Comparison of ENCODE assay signal across 1 cellular context in the genomic region with DNA sequence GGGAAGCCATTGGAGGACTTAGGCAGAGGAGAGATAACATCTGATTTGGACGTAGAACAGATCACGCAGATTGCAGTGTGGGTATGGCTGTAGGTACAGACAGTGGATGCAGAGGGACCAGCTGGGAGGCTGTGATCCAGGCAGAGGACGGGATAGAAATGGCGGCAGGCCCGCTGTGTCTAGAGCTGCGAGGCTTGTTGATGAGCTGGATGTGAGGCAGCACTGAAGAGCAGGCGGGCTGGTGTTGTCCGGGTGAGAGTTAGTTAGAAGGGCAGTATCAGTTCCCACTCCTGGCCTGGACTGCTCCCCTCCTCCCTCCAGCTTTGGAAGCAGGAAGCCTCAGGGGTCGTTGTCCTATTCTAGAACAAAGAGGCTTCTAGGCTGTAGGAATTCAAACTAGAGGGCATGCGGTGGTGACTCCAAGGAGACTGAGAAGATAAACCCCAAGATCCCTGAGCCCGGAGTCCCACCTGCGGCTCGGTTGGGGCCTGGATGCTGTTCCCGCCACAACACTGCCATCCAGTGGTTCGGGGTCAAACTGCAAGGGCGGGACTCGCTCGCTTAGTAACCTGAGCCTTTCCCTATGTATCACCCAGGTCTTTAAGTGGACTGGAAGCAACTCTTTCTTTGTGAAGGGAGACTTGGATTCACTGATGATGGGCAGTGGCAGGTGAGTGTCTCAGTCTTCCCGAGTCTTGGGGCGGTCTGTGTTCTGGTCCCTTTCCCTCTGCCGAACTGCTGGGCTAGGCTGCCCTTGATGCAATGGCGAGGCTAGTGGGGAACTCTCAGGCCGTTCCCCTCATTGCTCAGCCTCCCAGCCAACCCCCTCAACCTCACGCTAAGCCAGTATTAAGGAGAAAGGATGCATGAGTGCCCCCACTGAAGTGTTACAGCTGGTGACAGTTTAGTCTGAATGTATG.
TF ChIP-seq lines count a peak whose summit lies in the region.

No MANE protein-coding gene starts in this region.

TF ChIP-seq in K562, 482 proteins besides CTCF, POLR2A, EP300 and RAD21 (continued from another document):
- no peak for TF ChIP-seq MNT (conservative IDR thresholded peaks at IDR 0.05)
- peak; percentile 28; the same call in 1 of the 2 replicates for TF ChIP-seq CREM (IDR thresholded peaks at IDR 0.05; ENCODE audit: low read depth)
- TF ChIP-seq ZNF121 (CRISPR knock-in tag; conservative IDR thresholded peaks at IDR 0.05), result no peak
- peak; percentile 89 for TF ChIP-seq RB1 (IDR thresholded peaks at IDR 0.05; ENCODE audit: low read depth)
- no peak for TF ChIP-seq TAF15 (IDR thresholded peaks at IDR 0.05; ENCODE audit: low read depth, low read length)
- TF ChIP-seq SAFB (IDR thresholded peaks at IDR 0.05; ENCODE audit: borderline replicate concordance, low read depth, low read length), result no peak
- TF ChIP-seq, protein P1, sequence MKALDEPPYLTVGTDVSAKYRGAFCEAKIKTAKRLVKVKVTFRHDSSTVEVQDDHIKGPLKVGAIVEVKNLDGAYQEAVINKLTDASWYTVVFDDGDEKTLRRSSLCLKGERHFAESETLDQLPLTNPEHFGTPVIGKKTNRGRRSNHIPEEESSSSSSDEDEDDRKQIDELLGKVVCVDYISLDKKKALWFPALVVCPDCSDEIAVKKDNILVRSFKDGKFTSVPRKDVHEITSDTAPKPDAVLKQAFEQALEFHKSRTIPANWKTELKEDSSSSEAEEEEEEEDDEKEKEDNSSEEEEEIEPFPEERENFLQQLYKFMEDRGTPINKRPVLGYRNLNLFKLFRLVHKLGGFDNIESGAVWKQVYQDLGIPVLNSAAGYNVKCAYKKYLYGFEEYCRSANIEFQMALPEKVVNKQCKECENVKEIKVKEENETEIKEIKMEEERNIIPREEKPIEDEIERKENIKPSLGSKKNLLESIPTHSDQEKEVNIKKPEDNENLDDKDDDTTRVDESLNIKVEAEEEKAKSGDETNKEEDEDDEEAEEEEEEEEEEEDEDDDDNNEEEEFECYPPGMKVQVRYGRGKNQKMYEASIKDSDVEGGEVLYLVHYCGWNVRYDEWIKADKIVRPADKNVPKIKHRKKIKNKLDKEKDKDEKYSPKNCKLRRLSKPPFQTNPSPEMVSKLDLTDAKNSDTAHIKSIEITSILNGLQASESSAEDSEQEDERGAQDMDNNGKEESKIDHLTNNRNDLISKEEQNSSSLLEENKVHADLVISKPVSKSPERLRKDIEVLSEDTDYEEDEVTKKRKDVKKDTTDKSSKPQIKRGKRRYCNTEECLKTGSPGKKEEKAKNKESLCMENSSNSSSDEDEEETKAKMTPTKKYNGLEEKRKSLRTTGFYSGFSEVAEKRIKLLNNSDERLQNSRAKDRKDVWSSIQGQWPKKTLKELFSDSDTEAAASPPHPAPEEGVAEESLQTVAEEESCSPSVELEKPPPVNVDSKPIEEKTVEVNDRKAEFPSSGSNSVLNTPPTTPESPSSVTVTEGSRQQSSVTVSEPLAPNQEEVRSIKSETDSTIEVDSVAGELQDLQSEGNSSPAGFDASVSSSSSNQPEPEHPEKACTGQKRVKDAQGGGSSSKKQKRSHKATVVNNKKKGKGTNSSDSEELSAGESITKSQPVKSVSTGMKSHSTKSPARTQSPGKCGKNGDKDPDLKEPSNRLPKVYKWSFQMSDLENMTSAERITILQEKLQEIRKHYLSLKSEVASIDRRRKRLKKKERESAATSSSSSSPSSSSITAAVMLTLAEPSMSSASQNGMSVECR (CRISPR knock-in tag; IDR thresholded peaks at IDR 0.05), result 0 out of 2 replicates have a peak, but pooled peaks have one; percentile 8
- TF ChIP-seq E2F4 (CRISPR knock-in tag; IDR thresholded peaks at IDR 0.05; ENCODE audit: low read depth), result peak; percentile 35; the same call in 1 of the 2 replicates
- peak; percentile 20; the same call in 1 of the 2 replicates for TF ChIP-seq JUND (IDR thresholded peaks at IDR 0.05; ENCODE audit: borderline replicate concordance, low read depth, low read length)
- TF ChIP-seq JUND (tag; IDR thresholded peaks at IDR 0.05; ENCODE audit: borderline replicate concordance, low read depth, low read length), result no peak
- peak; percentile 71; the same call in 1 of the 2 replicates for TF ChIP-seq CTBP1 (IDR thresholded peaks at IDR 0.05; ENCODE audit: borderline replicate concordance)
- TF ChIP-seq TGIF2 (CRISPR knock-in tag; IDR thresholded peaks at IDR 0.05), result no peak
- TF ChIP-seq, protein P2, sequence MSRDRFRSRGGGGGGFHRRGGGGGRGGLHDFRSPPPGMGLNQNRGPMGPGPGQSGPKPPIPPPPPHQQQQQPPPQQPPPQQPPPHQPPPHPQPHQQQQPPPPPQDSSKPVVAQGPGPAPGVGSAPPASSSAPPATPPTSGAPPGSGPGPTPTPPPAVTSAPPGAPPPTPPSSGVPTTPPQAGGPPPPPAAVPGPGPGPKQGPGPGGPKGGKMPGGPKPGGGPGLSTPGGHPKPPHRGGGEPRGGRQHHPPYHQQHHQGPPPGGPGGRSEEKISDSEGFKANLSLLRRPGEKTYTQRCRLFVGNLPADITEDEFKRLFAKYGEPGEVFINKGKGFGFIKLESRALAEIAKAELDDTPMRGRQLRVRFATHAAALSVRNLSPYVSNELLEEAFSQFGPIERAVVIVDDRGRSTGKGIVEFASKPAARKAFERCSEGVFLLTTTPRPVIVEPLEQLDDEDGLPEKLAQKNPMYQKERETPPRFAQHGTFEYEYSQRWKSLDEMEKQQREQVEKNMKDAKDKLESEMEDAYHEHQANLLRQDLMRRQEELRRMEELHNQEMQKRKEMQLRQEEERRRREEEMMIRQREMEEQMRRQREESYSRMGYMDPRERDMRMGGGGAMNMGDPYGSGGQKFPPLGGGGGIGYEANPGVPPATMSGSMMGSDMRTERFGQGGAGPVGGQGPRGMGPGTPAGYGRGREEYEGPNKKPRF (IDR thresholded peaks at IDR 0.05; ENCODE audit: low read depth, low read length), result no peak
- TF ChIP-seq CBX5 (IDR thresholded peaks at IDR 0.05; ENCODE audit: borderline replicate concordance, low read depth), result no peak
- peak; percentile 58; the same call in 1 of the 2 replicates for TF ChIP-seq GABPB1 (CRISPR knock-in tag; IDR thresholded peaks at IDR 0.05)
- TF ChIP-seq PURB (CRISPR knock-in tag; IDR thresholded peaks at IDR 0.05; ENCODE audit: low read depth), result no peak
- no peak for TF ChIP-seq PHB (CRISPR knock-in tag; IDR thresholded peaks at IDR 0.05)
- no peak for TF ChIP-seq BCLAF1 (IDR thresholded peaks at IDR 0.05; ENCODE audit: borderline replicate concordance in 1 of 2, control insufficient read depth in 1 of 2, low read depth in 2 of 2, low read length in 1 of 2)
- TF ChIP-seq ZKSCAN8 (CRISPR knock-in tag; IDR thresholded peaks at IDR 0.05), result no peak
- no peak for TF ChIP-seq ZFX (CRISPR knock-in tag; IDR thresholded peaks at IDR 0.05)
- peak; percentile 38 to 46; a peak in 1 of 4 replicates for TF ChIP-seq MAZ (CRISPR knock-in tag; conservative IDR thresholded peaks at IDR 0.05 in 1 of 2, IDR thresholded peaks at IDR 0.05 in 1 of 2)
- peak; percentile 40; the same call in 1 of the 2 replicates for TF ChIP-seq L3MBTL2 (IDR thresholded peaks at IDR 0.05)
- 0 out of 2 replicates have a peak, but pooled peaks have one; percentile 31 for TF ChIP-seq ATF7 (IDR thresholded peaks at IDR 0.05)
- TF ChIP-seq ZNF347 (CRISPR knock-in tag; IDR thresholded peaks at IDR 0.05; ENCODE audit: low read depth), result no peak
- no peak for TF ChIP-seq FOXK2 (conservative IDR thresholded peaks at IDR 0.05 in 1 of 2, IDR thresholded peaks at IDR 0.05 in 1 of 2; ENCODE audit: low read depth in 2 of 2)
- no peak for TF ChIP-seq NEUROD1 (IDR thresholded peaks at IDR 0.05; ENCODE audit: borderline replicate concordance, low read depth, low read length, partially characterized antibody)
- peak; percentile 85; the same call in 1 of the 2 replicates for TF ChIP-seq STAG1 (CRISPR knock-in tag; IDR thresholded peaks at IDR 0.05; ENCODE audit: borderline replicate concordance)
- peak in 1 of 2 experiments; percentile 54; a peak in 2 of 4 replicates for TF ChIP-seq RCOR1 (IDR thresholded peaks at IDR 0.05; ENCODE audit: borderline replicate concordance in 1 of 2, low read depth in 2 of 2, low read length in 2 of 2)
- no peak for TF ChIP-seq SP2 (IDR thresholded peaks at IDR 0.05; ENCODE audit: extremely low read depth, low read depth, low read length, poor library complexity, severe bottlenecking)
- TF ChIP-seq, protein P3, sequence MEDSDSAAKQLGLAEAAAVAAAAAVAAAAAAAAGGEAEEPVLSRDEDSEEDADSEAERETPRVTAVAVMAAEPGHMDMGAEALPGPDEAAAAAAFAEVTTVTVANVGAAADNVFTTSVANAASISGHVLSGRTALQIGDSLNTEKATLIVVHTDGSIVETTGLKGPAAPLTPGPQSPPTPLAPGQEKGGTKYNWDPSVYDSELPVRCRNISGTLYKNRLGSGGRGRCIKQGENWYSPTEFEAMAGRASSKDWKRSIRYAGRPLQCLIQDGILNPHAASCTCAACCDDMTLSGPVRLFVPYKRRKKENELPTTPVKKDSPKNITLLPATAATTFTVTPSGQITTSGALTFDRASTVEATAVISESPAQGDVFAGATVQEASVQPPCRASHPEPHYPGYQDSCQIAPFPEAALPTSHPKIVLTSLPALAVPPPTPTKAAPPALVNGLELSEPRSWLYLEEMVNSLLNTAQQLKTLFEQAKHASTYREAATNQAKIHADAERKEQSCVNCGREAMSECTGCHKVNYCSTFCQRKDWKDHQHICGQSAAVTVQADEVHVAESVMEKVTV (CRISPR knock-in tag; IDR thresholded peaks at IDR 0.05), result peak; percentile 96
- TF ChIP-seq ZNF124 (CRISPR knock-in tag; IDR thresholded peaks at IDR 0.05), result no peak
- peak; percentile 48; the same call in 1 of the 2 replicates for TF ChIP-seq HMBOX1 (IDR thresholded peaks at IDR 0.05)
- 0 out of 2 replicates have a peak, but pooled peaks have one; percentile 10 for TF ChIP-seq ZNF384 (IDR thresholded peaks at IDR 0.05; ENCODE audit: low read depth, low read length)
